Comparison of ENCODE assay signal across 18 cellular contexts in the genomic region with DNA sequence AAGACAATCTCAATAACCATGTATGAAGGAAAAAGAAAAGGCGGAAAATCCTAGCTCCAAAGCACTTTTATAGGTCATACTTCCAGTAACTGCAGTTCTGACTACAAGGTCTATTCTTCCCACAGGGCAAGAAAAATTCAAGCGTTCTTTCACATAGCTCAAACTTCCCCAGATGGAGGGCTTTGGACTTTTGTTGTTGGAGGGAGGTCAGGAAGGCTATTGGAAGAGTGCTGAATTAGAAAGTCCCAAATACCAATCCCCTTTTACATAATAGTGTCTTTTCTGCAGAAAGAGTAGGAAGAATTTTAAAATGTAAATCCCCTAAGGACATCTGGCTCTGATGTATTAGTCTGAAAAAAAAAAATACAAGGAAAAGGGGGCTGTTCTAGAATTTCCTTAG.
"Had no signal": no experiment of that assay in that cellular context is flagged by ENCODE, and none has a peak within 500 bp of the region (broad histone marks: within the 10 kb centered on the region; RNA-seq: fewer than 3 reads in every experiment).

No MANE protein-coding gene starts in this region.

- H3K36me3 ChIP-seq: ascending aorta, brain microvascular endothelial cell, right lobe of liver, suprapubic skin, transverse colon, WERI-Rb-1 had no signal

- H3K27me3 ChIP-seq: ascending aorta, brain microvascular endothelial cell, right lobe of liver, suprapubic skin, transverse colon had no signal

- H3K4me1 ChIP-seq: ascending aorta, right lobe of liver, suprapubic skin, transverse colon had no signal

- H3K27ac ChIP-seq: ascending aorta, brain microvascular endothelial cell, right lobe of liver, skin epidermis, suprapubic skin, transverse colon, WERI-Rb-1 had no signal

- H3K9me3 ChIP-seq: ascending aorta, right lobe of liver, suprapubic skin, transverse colon had no signal

- DNase-seq: activated CD4-positive, alpha-beta T cell treated with anti-CD3 and anti-CD28 coated beads for 1 hour; activated CD4-positive, alpha-beta T cell treated with anti-CD3 and anti-CD28 coated beads, Interleukin-2, amount 50 U/mL, for 1 hour; activated CD8-positive, alpha-beta T cell treated with anti-CD3 and anti-CD28 coated beads, Interleukin-2, amount 10 ng/mL, durations not matched to agents 7 days and 5 days; activated T-cell treated with anti-CD3 and anti-CD28 coated beads, Interleukin-2, amount 50 U/mL, for 1 hour; brain microvascular endothelial cell; central memory CD4-positive, alpha-beta T cell; dermis blood vessel endothelial cell; effector memory CD8-positive, alpha-beta T cell; glutamatergic neuron; left cardiac atrium; right lobe of liver; stimulated activated CD4-positive, alpha-beta T cell treated with anti-CD3 and anti-CD28 coated beads, Interleukin-1b, Interleukin-23, amount 100 ng/mL, for 48 hours; stimulated activated naive CD8-positive, alpha-beta T cell treated with anti-CD3 and anti-CD28 coated beads, Interleukin-15, amount 100 ng/mL, for 72 hours; transverse colon; WERI-Rb-1 had no signal

- H3K4me3 ChIP-seq: ascending aorta, right lobe of liver, skin epidermis, suprapubic skin, transverse colon had no signal
